Comparison of ENCODE assay signal across 21 cellular contexts in the genomic region with DNA sequence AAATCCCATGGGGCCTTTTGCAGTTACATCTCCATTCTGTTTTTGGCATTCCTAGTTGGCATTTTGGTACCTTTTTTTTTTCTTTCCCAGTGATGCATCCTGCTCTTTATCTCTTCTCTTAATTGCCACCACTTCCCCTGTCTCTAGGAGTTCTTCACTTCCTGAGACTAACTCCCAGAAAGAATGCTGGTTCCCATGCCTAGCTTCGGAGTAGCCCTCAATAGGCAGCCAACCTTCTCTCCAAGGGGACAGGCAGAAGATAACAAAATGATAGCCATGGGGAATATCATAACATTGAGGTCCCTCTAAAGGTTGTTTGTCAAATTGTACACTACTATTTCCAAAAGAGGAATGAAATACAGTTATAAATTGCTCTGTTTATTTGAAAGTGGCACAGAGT.
"Had no signal": no experiment of that assay in that cellular context is flagged by ENCODE, and none has a peak within 500 bp of the region (broad histone marks: within the 10 kb centered on the region; RNA-seq: fewer than 3 reads in every experiment).

No MANE protein-coding gene starts in this region.

- ATAC-seq: K562 had no signal

- H3K9ac ChIP-seq: KMS-11, SK-N-SH had no signal

- H3K27me3 Mint-ChIP-seq: IgD-negative memory B cell had no signal

- H3K4me3 Mint-ChIP-seq: IgD-negative memory B cell had no signal

- H3K4me3 ChIP-seq: K562 had no signal

- H3K36me3 Mint-ChIP-seq: IgD-negative memory B cell had no signal

- H3K27ac ChIP-seq: HL-60, KMS-11, RWPE1 had no signal

- H3K4me1 Mint-ChIP-seq: IgD-negative memory B cell had no signal

- H3K27ac Mint-ChIP-seq: IgD-negative memory B cell had no signal

- H3K9me2 ChIP-seq: SK-N-SH had no signal

- H3K4me2 ChIP-seq: SK-N-SH had no signal

- DNase-seq: Kasumi-1, MM.1S, NCI-H1092 treated with DMSO at 0.1 percent for 48 hours, NCI-H1436, NCI-H187, NCI-H2029, NCI-H2081 treated with DMSO at 0.1 percent for 48 hours, NCI-H2171, NCI-H226, NCI-H446, NCI-H510A, NCI-H524 treated with DMSO at 0.1 percent for 48 hours, NCI-H69, NCI-H774, SHP77, SK-N-SH had no signal
